Comparison of ENCODE assay signal across 12 cellular contexts in genomic region chr11:103898577-103899336, GRCh38.
A peak's percentile ranks its signal among the peaks of the same experiment; 100 is the strongest.
DNase-seq lines count a peak whose midpoint lies in the region; ATAC-seq and TF ChIP-seq lines count a peak whose summit lies in the region.
"Had no signal": no experiment of that assay in that cellular context is flagged by ENCODE, and none has a peak within 500 bp of the region (broad histone marks: within the 10 kb centered on the region; RNA-seq: fewer than 3 reads in every experiment).

No MANE protein-coding gene starts in this region.

- peaks cover 86% of the 10 kb centered on the region for H3K4me1 ChIP-seq in Karpas-422 (ENCODE audit: low read length)
- no peaks in the 10 kb centered on the region for H3K4me1 ChIP-seq in right atrium auricular region
- peaks cover 0 to 4% (median 0%) of the 10 kb centered on the region in 4 donors for H3K4me1 ChIP-seq in tibial nerve

- no peak for TF ChIP-seq POLR2A in tibial nerve (IDR thresholded peaks at IDR 0.05)

- 78% methylated on average over 5 of the region's 5 CpGs for WGBS in tibial nerve, 2 donors

- H3K27ac ChIP-seq in Karpas-422 (ENCODE audit: low read length) (peak overlapping the region; percentile 94), right atrium auricular region (no peak overlapping the region), tibial nerve (no peak overlapping the region)
- H3K27ac ChIP-seq: heart right ventricle had no signal

- H3K9me2 ChIP-seq in Karpas-422 (replicated peaks; ENCODE audit: insufficient read depth, low read length), result no peaks in the 10 kb centered on the region

- H4K20me1 ChIP-seq in Karpas-422 (ENCODE audit: insufficient read depth, low read depth, low read length), result no peaks in the 10 kb centered on the region

- ATAC-seq in GM18498 (IDR thresholded peaks at IDR 0.05; ENCODE audit: unreplicated experiment) (peak; percentile 70), GM19468 (IDR thresholded peaks at IDR 0.05; ENCODE audit: extremely low read depth, unreplicated experiment) (peak; percentile 82), HG02973 (IDR thresholded peaks at IDR 0.05; ENCODE audit: unreplicated experiment) (peak; percentile 65)
- ATAC-seq: heart right ventricle had no signal

- H2AFZ ChIP-seq in Karpas-422 (ENCODE audit: low read length), result no peak overlapping the region

- DNase-seq in Karpas-422 (peak; percentile 89), NCI-H82 (lab: John Stamatoyannopoulos, UW) (no peak), right atrium auricular region (ENCODE audit: low spot score) (no peak), tibial nerve (ENCODE audit: low spot score in 2 of 2) (no peak)
- DNase-seq in stimulated activated CD4-positive, alpha-beta T cell treated with anti-CD3 and anti-CD28 coated beads, Interleukin-4, amount 100 ng/mL, for 1 hour, result no peak
- DNase-seq: activated CD4-positive, alpha-beta T cell treated with anti-CD3 and anti-CD28 coated beads, Interleukin-2, amount 50 U/mL, for 4 hours; AML-193; heart right ventricle; retina had no signal

- peak overlapping the region; percentile 14 for H3K4me3 ChIP-seq in Karpas-422 (ENCODE audit: low read length)
- H3K4me3 ChIP-seq in right atrium auricular region, result no peak overlapping the region
- no peak overlapping the region for H3K4me3 ChIP-seq in tibial nerve
- H3K4me3 ChIP-seq: heart right ventricle had no signal

- 0 out of 2 replicates have a peak, but pooled peaks cover 3% of the 10 kb centered on the region for H3K79me2 ChIP-seq in Karpas-422 (ENCODE audit: low read length)

- peaks cover 43% of the 10 kb centered on the region for H3K36me3 ChIP-seq in Karpas-422 (ENCODE audit: insufficient read depth, low read length)
- H3K36me3 ChIP-seq in right atrium auricular region, result no peaks in the 10 kb centered on the region
- no peaks in the 10 kb centered on the region for H3K36me3 ChIP-seq in tibial nerve
- H3K36me3 ChIP-seq: heart right ventricle had no signal

- TF ChIP-seq CTCF in right atrium auricular region (IDR thresholded peaks at IDR 0.05) (no peak), tibial nerve (IDR thresholded peaks at IDR 0.05) (no peak)

- H3K4me2 ChIP-seq in Karpas-422 (ENCODE audit: low read depth, low read length, poor library complexity, severe bottlenecking), result peak overlapping the region; percentile 55

- peak overlapping the region; percentile 55 for H3K9ac ChIP-seq in Karpas-422 (ENCODE audit: low read length)

- TF ChIP-seq EP300 in tibial nerve (IDR thresholded peaks at IDR 0.05), result no peak

- no peaks in the 10 kb centered on the region for H3K9me3 ChIP-seq in Karpas-422 (ENCODE audit: low read length)
- no peaks in the 10 kb centered on the region for H3K9me3 ChIP-seq in right atrium auricular region
- no peaks in the 10 kb centered on the region for H3K9me3 ChIP-seq in tibial nerve
- H3K9me3 ChIP-seq: heart right ventricle had no signal

- no peaks in the 10 kb centered on the region for H3K27me3 ChIP-seq in Karpas-422 (ENCODE audit: low read length)
- H3K27me3 ChIP-seq in right atrium auricular region, result no peaks in the 10 kb centered on the region
- no peaks in the 10 kb centered on the region for H3K27me3 ChIP-seq in tibial nerve
- H3K27me3 ChIP-seq: heart right ventricle had no signal
